In genomic region chr17:6343736-6344135, GRCh38 we compare ENCODE assay signal across 31 cellular contexts.
"Had no signal": no experiment of that assay in that cellular context is flagged by ENCODE, and none has a peak within 500 bp of the region (broad histone marks: within the 10 kb centered on the region; RNA-seq: fewer than 3 reads in every experiment).

No MANE protein-coding gene starts in this region.

- H3K9me3 Mint-ChIP-seq: activated B cell treated with CpG ODN at 0.5 μM for 24 hours; activated CD4-positive, alpha-beta memory T cell treated with anti-CD3 and anti-CD28 coated beads, Interleukin-2, amount 10 ng/mL, durations not matched to agents 7 days and 5 days; activated CD4-positive, alpha-beta T cell treated with anti-CD3 and anti-CD28 coated beads, Interleukin-2, amount 10 ng/mL, durations not matched to agents 7 days and 5 days; activated naive CD4-positive, alpha-beta T cell treated with anti-CD3 and anti-CD28 coated beads, Interleukin-2, amount 10 ng/mL, durations not matched to agents 7 days and 5 days; activated naive CD4-positive, alpha-beta T cell treated with anti-CD3 and anti-CD28 coated beads, Interleukin-2, amount 50 U/mL, for 24 hours; activated naive CD8-positive, alpha-beta T cell treated with anti-CD3 and anti-CD28 coated beads, Interleukin-2, amount 10 ng/mL, durations not matched to agents 7 days and 5 days; activated naive CD8-positive, alpha-beta T cell treated with anti-CD3 and anti-CD28 coated beads, Interleukin-2, amount 50 U/mL, for 24 hours; activated T-cell treated with anti-CD3 and anti-CD28 coated beads, Interleukin-2, amount 50 U/mL, for 24 hours; activated T-helper 2 cell treated with anti-CD3 and anti-CD28 coated beads, Interferon-gamma antibody, Interleukin-2, Interleukin-4, amounts not matched to agents 10 μg/mL and 5 μg/mL and 100 μg/mL, durations not matched to agents 14 hours and 24 hours and 36 hours; brain; T-helper 1 cell treated with Interleukin-12 subunit alpha and Interleukin-12 subunit beta and Interleukin-4 antibody, amounts not matched to agents 30 μg/mL and 1 μg/mL, for 36 hours; T-helper 2 cell treated with Interferon-gamma antibody and Interleukin-4, amounts not matched to agents 5 μg/mL and 100 μg/mL, for 36 hours had no signal

- H3K36me3 Mint-ChIP-seq: activated naive CD4-positive, alpha-beta T cell treated with anti-CD3 and anti-CD28 coated beads, Interleukin-2, amount 10 ng/mL, durations not matched to agents 7 days and 5 days; activated naive CD4-positive, alpha-beta T cell treated with anti-CD3 and anti-CD28 coated beads, Interleukin-2, amount 50 U/mL, for 24 hours; activated naive CD8-positive, alpha-beta T cell; activated naive CD8-positive, alpha-beta T cell treated with anti-CD3 and anti-CD28 coated beads, Interleukin-2, amount 10 ng/mL, durations not matched to agents 7 days and 5 days; brain had no signal

- H3K4me3 Mint-ChIP-seq: activated B cell treated with CpG ODN at 0.5 μM for 24 hours; activated CD4-positive, alpha-beta memory T cell treated with anti-CD3 and anti-CD28 coated beads, Interleukin-2, amount 10 ng/mL, durations not matched to agents 7 days and 5 days; activated CD4-positive, alpha-beta T cell treated with anti-CD3 and anti-CD28 coated beads for 36 hours; activated CD4-positive, alpha-beta T cell treated with anti-CD3 and anti-CD28 coated beads, Interleukin-2, amount 10 ng/mL, durations not matched to agents 7 days and 5 days; activated CD8-positive, alpha-beta T cell treated with anti-CD3 and anti-CD28 coated beads, Interleukin-2, amount 10 ng/mL, durations not matched to agents 7 days and 5 days; activated naive CD4-positive, alpha-beta T cell treated with anti-CD3 and anti-CD28 coated beads, Interleukin-2, amount 10 ng/mL, durations not matched to agents 7 days and 5 days; activated naive CD4-positive, alpha-beta T cell treated with anti-CD3 and anti-CD28 coated beads, Interleukin-2, amount 50 U/mL, for 24 hours; activated naive CD8-positive, alpha-beta T cell; activated naive CD8-positive, alpha-beta T cell treated with anti-CD3 and anti-CD28 coated beads, Interleukin-2, amount 10 ng/mL, durations not matched to agents 7 days and 5 days; activated naive CD8-positive, alpha-beta T cell treated with anti-CD3 and anti-CD28 coated beads, Interleukin-2, amount 50 U/mL, for 24 hours; activated T-cell treated with anti-CD3 and anti-CD28 coated beads, Interleukin-2, amount 50 U/mL, for 24 hours; brain; T-helper 1 cell treated with Interleukin-12 subunit alpha and Interleukin-12 subunit beta and Interleukin-4 antibody, amounts not matched to agents 30 μg/mL and 1 μg/mL, for 36 hours; T-helper 2 cell treated with Interferon-gamma antibody and Interleukin-4, amounts not matched to agents 5 μg/mL and 100 μg/mL, for 36 hours had no signal

- H3K27me3 Mint-ChIP-seq: activated B cell treated with CpG ODN at 0.5 μM for 24 hours; activated CD4-positive, alpha-beta T cell treated with anti-CD3 and anti-CD28 coated beads, Interleukin-2, amount 10 ng/mL, durations not matched to agents 7 days and 5 days had no signal

- ATAC-seq: activated CD4-positive, alpha-beta T cell treated with anti-CD3 and anti-CD28 coated beads for 36 hours; activated CD8-positive, alpha-beta T cell treated with anti-CD3 and anti-CD28 coated beads, Interleukin-2, amount 10 ng/mL, durations not matched to agents 7 days and 5 days; activated naive CD8-positive, alpha-beta T cell treated with anti-CD3 and anti-CD28 coated beads, Interleukin-2, amount 50 U/mL, for 24 hours had no signal

- DNase-seq: activated B cell treated with CpG ODN at 0.5 μM for 24 hours; activated CD4-positive, alpha-beta memory T cell treated with anti-CD3 and anti-CD28 coated beads, Interleukin-2, amount 10 ng/mL, durations not matched to agents 7 days and 5 days; activated CD4-positive, alpha-beta T cell treated with anti-CD3 and anti-CD28 coated beads for 1 hour; activated CD4-positive, alpha-beta T cell treated with anti-CD3 and anti-CD28 coated beads for 36 hours; activated CD4-positive, alpha-beta T cell treated with anti-CD3 and anti-CD28 coated beads for 48 hours; activated CD4-positive, alpha-beta T cell treated with anti-CD3 and anti-CD28 coated beads, Interleukin-2, amount 10 ng/mL, durations not matched to agents 7 days and 5 days; activated CD4-positive, alpha-beta T cell treated with anti-CD3 and anti-CD28 coated beads, Interleukin-2, amount 50 U/mL, for 48 hours; activated CD8-positive, alpha-beta memory T cell treated with anti-CD3 and anti-CD28 coated beads for 24 hours; activated CD8-positive, alpha-beta memory T cell treated with anti-CD3 and anti-CD28 coated beads, Interleukin-2, amount 50 U/mL, for 48 hours; activated CD8-positive, alpha-beta T cell treated with anti-CD3 and anti-CD28 coated beads, Interleukin-2, amount 10 ng/mL, durations not matched to agents 7 days and 5 days; activated effector memory CD4-positive, alpha-beta T cell treated with Interleukin-2 at 50 U/mL for 16 hours; activated gamma-delta T cell; activated naive CD4-positive, alpha-beta T cell treated with anti-CD3 and anti-CD28 coated beads, Interleukin-2, amount 10 ng/mL, durations not matched to agents 7 days and 5 days; activated naive CD4-positive, alpha-beta T cell treated with Interleukin-2 at 50 U/mL for 16 hours; activated naive CD8-positive, alpha-beta T cell treated with anti-CD3 and anti-CD28 coated beads, Interleukin-2, amount 10 ng/mL, durations not matched to agents 7 days and 5 days; activated naive CD8-positive, alpha-beta T cell treated with anti-CD3 and anti-CD28 coated beads, Interleukin-2, amount 50 U/mL, for 24 hours; activated T-cell treated with anti-CD3 and anti-CD28 coated beads, Interleukin-2, amount 50 U/mL, for 24 hours; activated T-cell treated with anti-CD3 and anti-CD28 coated beads, Interleukin-2, amount 50 U/mL, for 48 hours; amygdala; anterior cingulate cortex; central memory CD4-positive, alpha-beta T cell; SW 1271; T-helper 1 cell; T-helper 2 cell; T-helper 9 cell had no signal

- H3K4me1 Mint-ChIP-seq: activated B cell treated with CpG ODN at 0.5 μM for 24 hours; activated CD4-positive, alpha-beta memory T cell treated with anti-CD3 and anti-CD28 coated beads, Interleukin-2, amount 10 ng/mL, durations not matched to agents 7 days and 5 days; activated CD4-positive, alpha-beta T cell treated with anti-CD3 and anti-CD28 coated beads for 36 hours; activated CD4-positive, alpha-beta T cell treated with anti-CD3 and anti-CD28 coated beads, Interleukin-2, amount 10 ng/mL, durations not matched to agents 7 days and 5 days; activated naive CD4-positive, alpha-beta T cell treated with anti-CD3 and anti-CD28 coated beads, Interleukin-2, amount 10 ng/mL, durations not matched to agents 7 days and 5 days; activated naive CD4-positive, alpha-beta T cell treated with anti-CD3 and anti-CD28 coated beads, Interleukin-2, amount 50 U/mL, for 24 hours; activated naive CD8-positive, alpha-beta T cell treated with anti-CD3 and anti-CD28 coated beads, Interleukin-2, amount 10 ng/mL, durations not matched to agents 7 days and 5 days; activated naive CD8-positive, alpha-beta T cell treated with anti-CD3 and anti-CD28 coated beads, Interleukin-2, amount 50 U/mL, for 24 hours had no signal

- H3K27ac Mint-ChIP-seq: activated B cell treated with CpG ODN at 0.5 μM for 24 hours; activated CD4-positive, alpha-beta memory T cell treated with anti-CD3 and anti-CD28 coated beads, Interleukin-2, amount 10 ng/mL, durations not matched to agents 7 days and 5 days; activated CD4-positive, alpha-beta T cell treated with anti-CD3 and anti-CD28 coated beads for 36 hours; activated CD4-positive, alpha-beta T cell treated with anti-CD3 and anti-CD28 coated beads, Interleukin-2, amount 10 ng/mL, durations not matched to agents 7 days and 5 days; activated CD8-positive, alpha-beta T cell treated with anti-CD3 and anti-CD28 coated beads, Interleukin-2, amount 10 ng/mL, durations not matched to agents 7 days and 5 days; activated naive CD4-positive, alpha-beta T cell treated with anti-CD3 and anti-CD28 coated beads, Interleukin-2, amount 10 ng/mL, durations not matched to agents 7 days and 5 days; activated naive CD4-positive, alpha-beta T cell treated with anti-CD3 and anti-CD28 coated beads, Interleukin-2, amount 50 U/mL, for 24 hours; activated naive CD8-positive, alpha-beta T cell; activated naive CD8-positive, alpha-beta T cell treated with anti-CD3 and anti-CD28 coated beads, Interleukin-2, amount 10 ng/mL, durations not matched to agents 7 days and 5 days; activated naive CD8-positive, alpha-beta T cell treated with anti-CD3 and anti-CD28 coated beads, Interleukin-2, amount 50 U/mL, for 24 hours; activated T-cell treated with anti-CD3 and anti-CD28 coated beads, Interleukin-2, amount 50 U/mL, for 24 hours; activated T-helper 2 cell treated with anti-CD3 and anti-CD28 coated beads, Interferon-gamma antibody, Interleukin-2, Interleukin-4, amounts not matched to agents 10 μg/mL and 5 μg/mL and 100 μg/mL, durations not matched to agents 14 hours and 24 hours and 36 hours; brain; T-helper 1 cell treated with Interleukin-12 subunit alpha and Interleukin-12 subunit beta and Interleukin-4 antibody, amounts not matched to agents 30 μg/mL and 1 μg/mL, for 36 hours; T-helper 2 cell treated with Interferon-gamma antibody and Interleukin-4, amounts not matched to agents 5 μg/mL and 100 μg/mL, for 36 hours had no signal
